32 cellular contexts compared by ENCODE assay signal in the genomic region with DNA sequence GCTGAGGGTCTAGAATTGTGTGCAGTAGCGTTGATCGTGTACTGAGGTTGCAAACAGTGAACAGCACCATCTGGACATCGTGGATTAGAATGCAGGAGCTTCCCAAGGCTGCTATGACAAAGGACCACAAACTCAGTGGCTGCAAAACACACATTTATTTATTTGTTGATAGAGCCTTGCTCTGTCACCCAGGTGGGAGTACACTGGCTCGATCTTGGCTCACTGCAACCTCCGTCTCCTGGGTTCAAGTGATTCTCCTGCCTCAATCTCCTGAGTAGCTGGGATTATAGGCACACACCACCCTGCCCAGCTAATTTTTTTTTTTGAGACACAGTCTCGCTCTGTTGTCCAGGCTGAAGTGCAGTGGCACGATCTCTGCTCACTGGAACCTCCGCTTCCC. TPM values are rescaled to one million over a fixed set of nuclear protein-coding genes. Genes with fewer than 3 reads are reported as not detected.
"Had no signal": no experiment of that assay in that cellular context is flagged by ENCODE, and none has a peak within 500 bp of the region (broad histone marks: within the 10 kb centered on the region; RNA-seq: fewer than 3 reads in every experiment).

No MANE protein-coding gene starts in this region.

- H3K9me3 Mint-ChIP-seq: activated CD4-positive, alpha-beta memory T cell treated with anti-CD3 and anti-CD28 coated beads, Interleukin-2, amount 10 ng/mL, durations not matched to agents 7 days and 5 days; activated CD4-positive, alpha-beta T cell treated with anti-CD3 and anti-CD28 coated beads, Interleukin-2, amount 10 ng/mL, durations not matched to agents 24 days and 14 days; activated naive CD4-positive, alpha-beta T cell treated with anti-CD3 and anti-CD28 coated beads, Interleukin-2, amount 10 ng/mL, durations not matched to agents 7 days and 5 days; activated naive CD8-positive, alpha-beta T cell treated with anti-CD3 and anti-CD28 coated beads, Interleukin-2, amount 10 ng/mL, durations not matched to agents 7 days and 5 days; activated T-cell treated with anti-CD3 and anti-CD28 coated beads, Interleukin-2, amount 50 U/mL, for 24 hours; dendritic cell treated with granulocyte-macrophage colony-stimulating factor and Interleukin-4, amounts not matched to agents 40 ng/mL and 50 ng/mL, for 4 days; endodermal cell; natural killer cell; stimulated activated memory B cell treated with anti-CD40 and anti-IgM and Interleukin-4, amounts not matched to agents 10 μg/mL and 1 μg/mL and 100 μg/mL, for 72 hours had no signal

- H3K4me3 Mint-ChIP-seq: activated CD4-positive, alpha-beta memory T cell treated with anti-CD3 and anti-CD28 coated beads, Interleukin-2, amount 10 ng/mL, durations not matched to agents 7 days and 5 days; activated CD4-positive, alpha-beta T cell treated with anti-CD3 and anti-CD28 coated beads, Interleukin-2, amount 10 ng/mL, durations not matched to agents 24 days and 14 days; activated naive CD4-positive, alpha-beta T cell treated with anti-CD3 and anti-CD28 coated beads, Interleukin-2, amount 10 ng/mL, durations not matched to agents 7 days and 5 days; activated naive CD8-positive, alpha-beta T cell treated with anti-CD3 and anti-CD28 coated beads, Interleukin-2, amount 10 ng/mL, durations not matched to agents 7 days and 5 days; activated T-cell treated with anti-CD3 and anti-CD28 coated beads, Interleukin-2, amount 50 U/mL, for 24 hours; dendritic cell treated with granulocyte-macrophage colony-stimulating factor and Interleukin-4, amounts not matched to agents 40 ng/mL and 50 ng/mL, for 4 days; endodermal cell; natural killer cell; stimulated activated memory B cell treated with anti-CD40 and anti-IgM and Interleukin-4, amounts not matched to agents 10 μg/mL and 1 μg/mL and 100 μg/mL, for 72 hours had no signal

- DNase-seq: activated CD4-positive, alpha-beta memory T cell treated with anti-CD3 and anti-CD28 coated beads, Interleukin-2, amount 10 ng/mL, durations not matched to agents 7 days and 5 days; activated CD4-positive, alpha-beta T cell treated with anti-CD3 and anti-CD28 coated beads, Interleukin-2, amount 10 ng/mL, durations not matched to agents 24 days and 14 days; activated CD4-positive, CD25-positive, alpha-beta regulatory T cell treated with anti-CD3 and anti-CD28 coated beads, Interleukin-2, amount 50 U/mL, for 72 hours; activated CD8-positive, alpha-beta memory T cell treated with anti-CD3 and anti-CD28 coated beads, Interleukin-2, amount 50 U/mL, for 48 hours; activated gamma-delta T cell; activated naive CD4-positive, alpha-beta T cell treated with anti-CD3 and anti-CD28 coated beads, Interleukin-2, amount 10 ng/mL, durations not matched to agents 7 days and 5 days; activated naive CD8-positive, alpha-beta T cell treated with anti-CD3 and anti-CD28 coated beads, Interleukin-2, amount 10 ng/mL, durations not matched to agents 7 days and 5 days; activated T-cell treated with anti-CD3 and anti-CD28 coated beads, Interleukin-2, amount 50 U/mL, for 24 hours; caudate nucleus; endodermal cell; left lung; mesendoderm; natural killer cell; small intestine; stimulated activated CD4-positive, alpha-beta T cell treated with anti-CD3 and anti-CD28 coated beads, Interleukin-1b, Interleukin-23, amount 100 ng/mL, for 48 hours; stimulated activated CD4-positive, alpha-beta T cell treated with anti-CD3 and anti-CD28 coated beads, Interleukin-4, amount 100 ng/mL, for 4 hours; stimulated activated CD8-positive, alpha-beta memory T cell treated with anti-CD3 and anti-CD28 coated beads, Interleukin-4, amount 100 ng/mL, for 48 hours; stomach; T-helper 9 cell; thyroid gland; upper lobe of left lung had no signal

- H3K36me3 ChIP-seq: ascending aorta, left lung, stomach, thyroid gland, upper lobe of left lung, vagina had no signal

- H3K27ac Mint-ChIP-seq: activated CD4-positive, alpha-beta memory T cell treated with anti-CD3 and anti-CD28 coated beads, Interleukin-2, amount 10 ng/mL, durations not matched to agents 7 days and 5 days; activated CD4-positive, alpha-beta T cell treated with anti-CD3 and anti-CD28 coated beads, Interleukin-2, amount 10 ng/mL, durations not matched to agents 24 days and 14 days; activated naive CD4-positive, alpha-beta T cell treated with anti-CD3 and anti-CD28 coated beads, Interleukin-2, amount 10 ng/mL, durations not matched to agents 7 days and 5 days; activated naive CD8-positive, alpha-beta T cell treated with anti-CD3 and anti-CD28 coated beads, Interleukin-2, amount 10 ng/mL, durations not matched to agents 7 days and 5 days; activated T-cell treated with anti-CD3 and anti-CD28 coated beads, Interleukin-2, amount 50 U/mL, for 24 hours; dendritic cell treated with granulocyte-macrophage colony-stimulating factor and Interleukin-4, amounts not matched to agents 40 ng/mL and 50 ng/mL, for 4 days; endodermal cell; natural killer cell; stimulated activated memory B cell treated with anti-CD40 and anti-IgM and Interleukin-4, amounts not matched to agents 10 μg/mL and 1 μg/mL and 100 μg/mL, for 72 hours had no signal

- H3K9me3 ChIP-seq: ascending aorta, left lung, stomach, thyroid gland, upper lobe of left lung, vagina had no signal

- H3K36me3 Mint-ChIP-seq: natural killer cell; stimulated activated memory B cell treated with anti-CD40 and anti-IgM and Interleukin-4, amounts not matched to agents 10 μg/mL and 1 μg/mL and 100 μg/mL, for 72 hours had no signal

- H3K4me3 ChIP-seq: ascending aorta, left lung, lung, stomach, thyroid gland, upper lobe of left lung, vagina had no signal

- H3K27me3 ChIP-seq: ascending aorta, thyroid gland, vagina had no signal

- ATAC-seq: esophagus mucosa; left lung; natural killer cell; sciatic nerve; stimulated activated memory B cell treated with anti-CD40 and anti-IgM and Interleukin-4, amounts not matched to agents 10 μg/mL and 1 μg/mL and 100 μg/mL, for 72 hours had no signal

- FAIRE-seq: frontal cortex, small intestine, TTC549 had no signal

- H3K27ac ChIP-seq: ascending aorta, left lung, stomach, thyroid gland, upper lobe of left lung, vagina, VCaP had no signal

- H3K27me3 Mint-ChIP-seq: activated CD4-positive, alpha-beta memory T cell treated with anti-CD3 and anti-CD28 coated beads, Interleukin-2, amount 10 ng/mL, durations not matched to agents 7 days and 5 days; activated CD4-positive, alpha-beta T cell treated with anti-CD3 and anti-CD28 coated beads, Interleukin-2, amount 10 ng/mL, durations not matched to agents 24 days and 14 days; activated naive CD8-positive, alpha-beta T cell treated with anti-CD3 and anti-CD28 coated beads, Interleukin-2, amount 10 ng/mL, durations not matched to agents 7 days and 5 days; activated T-cell treated with anti-CD3 and anti-CD28 coated beads, Interleukin-2, amount 50 U/mL, for 24 hours; dendritic cell treated with granulocyte-macrophage colony-stimulating factor and Interleukin-4, amounts not matched to agents 40 ng/mL and 50 ng/mL, for 4 days; stimulated activated memory B cell treated with anti-CD40 and anti-IgM and Interleukin-4, amounts not matched to agents 10 μg/mL and 1 μg/mL and 100 μg/mL, for 72 hours had no signal

RNA-seq across cellular contexts. Expression of gene ARRDC5, which starts 4.3 kb away (rescaled TPM):
- total RNA-seq: endodermal cell, esophagus mucosa, frontal cortex, renal cortical epithelial cell, thyroid gland had no signal
